In genomic region chr1:31182352-31182751, GRCh38 we compare ENCODE assay signal across 8 cellular contexts.
DNase-seq lines count a peak whose midpoint lies in the region; ATAC-seq and TF ChIP-seq lines count a peak whose summit lies in the region.

No MANE protein-coding gene starts in this region.

- peak overlapping the region; percentile 58; the same call in 1 of the 2 replicates for H3K9ac ChIP-seq in ES-I3 (ENCODE audit: low read depth, low read length)

- peaks cover 2% of the 10 kb centered on the region for H3K36me3 Mint-ChIP-seq in central memory CD8-positive, alpha-beta T cell (ENCODE audit: insufficient read depth)

- no peaks in the 10 kb centered on the region for H3K36me3 ChIP-seq in ES-I3 (ENCODE audit: insufficient read depth, low read length)

- DNase-seq in MV-4-11 (lab: John Stamatoyannopoulos, UW) (peak; percentile 75), kidney tubule cell (ENCODE audit: low spot score) (peak; percentile 97)
- DNase-seq in central memory CD8-positive, alpha-beta T cell (ENCODE audit: low spot score in 2 of 2): peak; percentile 13 to 26
- DNase-seq in stimulated activated CD4-positive, alpha-beta T cell treated with anti-CD3 and anti-CD28 coated beads, Interleukin-2, amount 100 ng/mL, for 48 hours: peak; percentile 43 to 54

- H3K27ac Mint-ChIP-seq in central memory CD8-positive, alpha-beta T cell (ENCODE audit: low read depth): no peak overlapping the region

- no peak for ATAC-seq in central memory CD8-positive, alpha-beta T cell (replicated peaks; ENCODE audit: extremely low read depth, poor library complexity, severe bottlenecking)
- ATAC-seq in HG03108 (IDR thresholded peaks at IDR 0.05; ENCODE audit: unreplicated experiment) (no peak), HG02852 (IDR thresholded peaks at IDR 0.05; ENCODE audit: unreplicated experiment) (no peak)

- H3K4me1 Mint-ChIP-seq in central memory CD8-positive, alpha-beta T cell: peaks cover 5% of the 10 kb centered on the region

- H3K4me3 Mint-ChIP-seq in central memory CD8-positive, alpha-beta T cell: peak overlapping the region; percentile 34

- H3K27me3 Mint-ChIP-seq in central memory CD8-positive, alpha-beta T cell: peaks cover 78% of the 10 kb centered on the region

- no peaks in the 10 kb centered on the region for H3K9me3 Mint-ChIP-seq in central memory CD8-positive, alpha-beta T cell

- no peaks in the 10 kb centered on the region for H3K9me3 ChIP-seq in ES-I3 (ENCODE audit: control insufficient read depth, insufficient read depth, low read length)

- peak; percentile 65 for TF ChIP-seq CTCF in VCaP (conservative IDR thresholded peaks at IDR 0.05)

- peak overlapping the region; percentile 41; the same call in 1 of the 2 replicates for H3K27ac ChIP-seq in VCaP

- H3K4me1 ChIP-seq in ES-I3 (ENCODE audit: insufficient read depth, low read length): no peaks in the 10 kb centered on the region

Comparison
In these comparisons a context has a peak if more than half of its experiments do, and no peak if none do; other contexts are left out.
1. DNase-seq: peak in every context shown above with its lines; median percentile 97 in kidney tubule cell; 75 in MV-4-11; 48 in stimulated activated CD4-positive, alpha-beta T cell treated with anti-CD3 and anti-CD28 coated beads, Interleukin-2, amount 100 ng/mL, for 48 hours; 20 in central memory CD8-positive, alpha-beta T cell.